Comparison of ENCODE assay signal across 9 cellular contexts in genomic region chr12:13208533-13209278, GRCh38. TPM values are rescaled to one million over a fixed set of nuclear protein-coding genes. Genes with fewer than 3 reads are reported as not detected.
DNase-seq lines count a peak whose midpoint lies in the region; FAIRE-seq and TF ChIP-seq lines count a peak whose summit lies in the region.
"Had no signal": no experiment of that assay in that cellular context is flagged by ENCODE, and none has a peak within 500 bp of the region (broad histone marks: within the 10 kb centered on the region; RNA-seq: fewer than 3 reads in every experiment).

No MANE protein-coding gene starts in this region.

- peaks cover 14 to 79% (median 26%) of the 10 kb centered on the region in 4 donors for H3K4me1 ChIP-seq in stomach

- FAIRE-seq in HTR-8/SVneo (lab: Jason Lieb, UNC): no peak

- TF ChIP-seq CTCF in foreskin fibroblast (IDR thresholded peaks at IDR 0.05; ENCODE audit: low read depth, low read length): peak; percentile 61
- TF ChIP-seq CTCF in stomach (IDR thresholded peaks at IDR 0.05): peak in 4 of 7 experiments; percentile 10 to 34 (median 26)

- DNase-seq in NCI-H1092 (lab: John Stamatoyannopoulos, UW): peak; percentile 9
- DNase-seq in NCI-H1092 treated with DMSO at 0.1 percent for 48 hours (lab: John Stamatoyannopoulos, UW): no peak
- peak; percentile 47 for DNase-seq in RPMI7951 (ENCODE audit: low read depth)
- DNase-seq in foreskin fibroblast: peak in 1 of 2 donors; percentile 52
- DNase-seq in stomach: no peak
- no peak for DNase-seq in HTR-8/SVneo (ENCODE audit: insufficient read length, low spot score)
- no peak for DNase-seq in NCI-H524 treated with DMSO at 0.1 percent for 48 hours (lab: John Stamatoyannopoulos, UW)
- no peak for DNase-seq in stimulated activated CD4-positive, alpha-beta T cell treated with anti-CD3 and anti-CD28 coated beads, Interleukin-4, amount 100 ng/mL, for 1 hour

- no peaks in the 10 kb centered on the region for H3K27me3 ChIP-seq in stomach

- H3K4me3 ChIP-seq in foreskin fibroblast (ENCODE audit: low read depth in 1 of 2, low read length in 2 of 2) (no peak overlapping the region), stomach (no peak overlapping the region)
- H3K4me3 ChIP-seq: SK-N-MC had no signal

- no peaks in the 10 kb centered on the region for H3K9me3 ChIP-seq in stomach

- 54 to 62% (median 56%) methylated on average over 6 to 7 of the region's 7 CpGs for WGBS in stomach, 5 donors

- no peak for TF ChIP-seq POLR2A in stomach (IDR thresholded peaks at IDR 0.05)

- H3K36me3 ChIP-seq in stomach: peaks cover 4 to 15% (median 10%) of the 10 kb centered on the region in 4 donors

- H3K27ac ChIP-seq in stomach: peak overlapping the region in 4 of 5 donors; percentile 0 to 33 (median 22)
- H3K27ac ChIP-seq: SK-N-MC had no signal

- intact Hi-C loops in stomach (cut with DNase I; ENCODE audit: low total_unique reads): loop anchor here (10.0 kb wide), 1 partner anchor 184 kb away; no protein-coding TSS in a partner anchor

- TF ChIP-seq EP300 in stomach (IDR thresholded peaks at IDR 0.05): no peak

RNA-seq across cellular contexts. Expression of gene EMP1, which starts 12.2 kb away (rescaled TPM):
- total RNA-seq in RPMI7951 (2014; rRNA removed; shearing (Covaris generic)): 71.3 and 120 TPM in 2 replicates
- total RNA-seq in stomach: 100 to 1,000 TPM in 1 of 5 donors, 10 to 100 TPM in 3, 1 to 10 TPM in 1; 7.6 to 115 (median 23.9) TPM
- 100 to 1,000 TPM in 1 of 3 donors, 10 to 100 TPM in 1, 1 to 10 TPM in 1; 6.2 to 209 (median 12.5) TPM for polyA plus RNA-seq in stomach

Comparison
In these comparisons a context has a peak if more than half of its experiments do, and no peak if none do; other contexts are left out.
1. DNase-seq: peak in NCI-H1092 (single experiment) and RPMI7951 (single experiment); none in NCI-H1092 treated with DMSO at 0.1 percent for 48 hours (single experiment), stomach (single experiment), HTR-8/SVneo (single experiment), NCI-H524 treated with DMSO at 0.1 percent for 48 hours (single experiment) and stimulated activated CD4-positive, alpha-beta T cell treated with anti-CD3 and anti-CD28 coated beads, Interleukin-4, amount 100 ng/mL, for 1 hour (single experiment).